ENCODE assay signal across 19 cellular contexts in genomic region chr15:73910904-73911303, GRCh38. TPM values are rescaled to one million over a fixed set of nuclear protein-coding genes. Genes with fewer than 3 reads are reported as not detected.
A peak's percentile ranks its signal among the peaks of the same experiment; 100 is the strongest.
DNase-seq lines count a peak whose midpoint lies in the region; ATAC-seq, FAIRE-seq and TF ChIP-seq lines count a peak whose summit lies in the region.
"Had no signal": no experiment of that assay in that cellular context is flagged by ENCODE, and none has a peak within 500 bp of the region (broad histone marks: within the 10 kb centered on the region; RNA-seq: fewer than 3 reads in every experiment).

No MANE protein-coding gene starts in this region.

- peaks cover 2% of the 10 kb centered on the region for H3K9me3 Mint-ChIP-seq in nephron progenitor cell
- no peaks in the 10 kb centered on the region for H3K9me3 Mint-ChIP-seq in stimulated activated effector memory CD8-positive, alpha-beta T cell treated with anti-CD3 and anti-CD28 coated beads, Interleukin-12 subunit alpha, Interleukin-12 subunit beta, amount 100 ng/mL, for 72 hours
- H3K9me3 Mint-ChIP-seq in stimulated activated naive CD8-positive, alpha-beta T cell treated with anti-CD3 and anti-CD28 coated beads, Interleukin-15, amount 100 ng/mL, for 72 hours, result no peaks in the 10 kb centered on the region
- H3K9me3 Mint-ChIP-seq: CD4-positive, alpha-beta memory T cell; H9 had no signal

- peak overlapping the region; percentile 38 for H3K27ac Mint-ChIP-seq in nephron progenitor cell
- peak overlapping the region; percentile 78 for H3K27ac Mint-ChIP-seq in stimulated activated effector memory CD8-positive, alpha-beta T cell treated with anti-CD3 and anti-CD28 coated beads, Interleukin-12 subunit alpha, Interleukin-12 subunit beta, amount 100 ng/mL, for 72 hours
- peak overlapping the region in 1 of 2 donors; percentile 27 for H3K27ac Mint-ChIP-seq in stimulated activated naive CD8-positive, alpha-beta T cell treated with anti-CD3 and anti-CD28 coated beads, Interleukin-15, amount 100 ng/mL, for 72 hours
- H3K27ac Mint-ChIP-seq: H9 had no signal

- peaks cover 15% of the 10 kb centered on the region for H3K27me3 Mint-ChIP-seq in nephron progenitor cell (ENCODE audit: low read depth, poor library complexity)
- H3K27me3 Mint-ChIP-seq in stimulated activated naive CD8-positive, alpha-beta T cell treated with anti-CD3 and anti-CD28 coated beads, Interleukin-15, amount 100 ng/mL, for 72 hours, result no peaks in the 10 kb centered on the region

- POLR2A ChIA-PET in HEK293 (lab: Yijun Ruan, JAX), result no interaction called here

- CTCF ChIA-PET in HEK293 (lab: Yijun Ruan, JAX), result interaction anchor here (0.5 to 9.4 kb wide), 8 partner anchors 12 to 577 kb away, joined by 3 to 88 read pairs (median 4); partner anchors contain the start of gene TBC1D21

- H3K4me1 Mint-ChIP-seq in nephron progenitor cell, result peaks cover 16% of the 10 kb centered on the region
- peaks cover 31% of the 10 kb centered on the region for H3K4me1 Mint-ChIP-seq in stimulated activated effector memory CD8-positive, alpha-beta T cell treated with anti-CD3 and anti-CD28 coated beads, Interleukin-12 subunit alpha, Interleukin-12 subunit beta, amount 100 ng/mL, for 72 hours
- peaks cover 19% of the 10 kb centered on the region for H3K4me1 Mint-ChIP-seq in stimulated activated naive CD8-positive, alpha-beta T cell treated with anti-CD3 and anti-CD28 coated beads, Interleukin-15, amount 100 ng/mL, for 72 hours

- peak; percentile 85 for FAIRE-seq in bronchial epithelial cell (lab: Jason Lieb, UNC)
- FAIRE-seq: A204.1, GM12878 had no signal

- no peaks in the 10 kb centered on the region for H3K4me1 ChIP-seq in HEK293 (ENCODE audit: control insufficient read depth, insufficient read depth, low read length)
- H3K4me1 ChIP-seq: BE2C had no signal

- no peak for ATAC-seq in stimulated activated effector memory CD8-positive, alpha-beta T cell treated with anti-CD3 and anti-CD28 coated beads, Interleukin-12 subunit alpha, Interleukin-12 subunit beta, amount 100 ng/mL, for 72 hours
- ATAC-seq in stimulated activated naive CD8-positive, alpha-beta T cell treated with anti-CD3 and anti-CD28 coated beads, Interleukin-15, amount 100 ng/mL, for 72 hours, result no peak
- ATAC-seq: GM12878 had no signal

- H3K9me3 ChIP-seq in HEK293 (ENCODE audit: control insufficient read depth, insufficient read depth, low read depth, low read length), result no peaks in the 10 kb centered on the region
- H3K9me3 ChIP-seq: BE2C had no signal

- H3K36me3 ChIP-seq in HEK293 (ENCODE audit: control insufficient read depth in 2 of 2, insufficient read depth in 1 of 2, low read length in 2 of 2), result no peaks in the 10 kb centered on the region
- H3K36me3 ChIP-seq in bronchial epithelial cell (ENCODE audit: control insufficient read depth, insufficient read depth, low read length), result no peaks in the 10 kb centered on the region
- H3K36me3 ChIP-seq: BE2C had no signal

- H3K4me3 Mint-ChIP-seq in nephron progenitor cell, result no peak overlapping the region
- H3K4me3 Mint-ChIP-seq in stimulated activated effector memory CD8-positive, alpha-beta T cell treated with anti-CD3 and anti-CD28 coated beads, Interleukin-12 subunit alpha, Interleukin-12 subunit beta, amount 100 ng/mL, for 72 hours, result no peak overlapping the region
- H3K4me3 Mint-ChIP-seq in stimulated activated naive CD8-positive, alpha-beta T cell treated with anti-CD3 and anti-CD28 coated beads, Interleukin-15, amount 100 ng/mL, for 72 hours, result no peak overlapping the region
- H3K4me3 Mint-ChIP-seq: CD14-positive monocyte, H9 had no signal

- H3K4me3 ChIP-seq in HEK293 (ENCODE audit: low read depth, low read length), result no peak overlapping the region
- H3K4me3 ChIP-seq in bronchial epithelial cell (ENCODE audit: low read depth, low read length), result no peak overlapping the region
- H3K4me3 ChIP-seq: GM12878 had no signal

- peaks cover 6% of the 10 kb centered on the region for H3K36me3 Mint-ChIP-seq in nephron progenitor cell (ENCODE audit: low read depth)
- no peaks in the 10 kb centered on the region for H3K36me3 Mint-ChIP-seq in stimulated activated effector memory CD8-positive, alpha-beta T cell treated with anti-CD3 and anti-CD28 coated beads, Interleukin-12 subunit alpha, Interleukin-12 subunit beta, amount 100 ng/mL, for 72 hours
- H3K36me3 Mint-ChIP-seq: CD14-positive monocyte had no signal

- no peak for TF ChIP-seq CTCF in HEK293 (tag by site-specific recombination; IDR thresholded peaks at IDR 0.05)
- no peak for TF ChIP-seq CTCF in bronchial epithelial cell (IDR thresholded peaks at IDR 0.05; ENCODE audit: insufficient read depth, low read length, severe bottlenecking)
- TF ChIP-seq CTCF in nephron progenitor cell (IDR thresholded peaks at IDR 0.05), result no peak

- H3K27ac ChIP-seq in HEK293 (ENCODE audit: extremely low read depth, low read depth, low read length), result no peak overlapping the region

- peaks cover 3% of the 10 kb centered on the region for H3K27me3 ChIP-seq in bronchial epithelial cell (ENCODE audit: control insufficient read depth, insufficient read depth, low read length)
- H3K27me3 ChIP-seq: BE2C had no signal

- DNase-seq in bronchial epithelial cell (ENCODE audit: low read depth) (no peak), nephron progenitor cell (no peak), SW480 (ENCODE audit: low spot score) (no peak)
- DNase-seq in stimulated activated effector memory CD8-positive, alpha-beta T cell treated with anti-CD3 and anti-CD28 coated beads, Interleukin-12 subunit alpha, Interleukin-12 subunit beta, amount 100 ng/mL, for 72 hours (ENCODE audit: low spot score in 2 of 2), result no peak
- no peak for DNase-seq in stimulated activated naive CD8-positive, alpha-beta T cell treated with anti-CD3 and anti-CD28 coated beads, Interleukin-15, amount 100 ng/mL, for 72 hours
- DNase-seq in activated CD4-positive, alpha-beta T cell treated with anti-CD3 and anti-CD28 coated beads for 48 hours, result no peak
- DNase-seq: ACHN; BE2C; Calu3; CD4-positive, alpha-beta memory T cell; DND-41; EL; H9 had no signal

TF ChIP-seq in HEK293, 187 proteins besides CTCF, POLR2A, EP300 and RAD21:
- TF ChIP-seq ZNF341 (tag by site-specific recombination; IDR thresholded peaks at IDR 0.05; ENCODE audit: low read depth) (peak; percentile 36; the same call in 1 of the 2 replicates), ZNF221 (tag by site-specific recombination; IDR thresholded peaks at IDR 0.05; ENCODE audit: borderline replicate concordance) (no peak), ZSCAN18 (tag by site-specific recombination; IDR thresholded peaks at IDR 0.05) (no peak), ZNF513 (tag by site-specific recombination; IDR thresholded peaks at IDR 0.05) (no peak), ZNF555 (tag by site-specific recombination; conservative IDR thresholded peaks at IDR 0.05) (no peak), EGR2 (tag by site-specific recombination; IDR thresholded peaks at IDR 0.05; ENCODE audit: low read depth) (0 out of 2 replicates have a peak, but pooled peaks have one; percentile 14), REPIN1 (tag by site-specific recombination; IDR thresholded peaks at IDR 0.05; ENCODE audit: low read depth) (no peak), ZNF707 (tag by site-specific recombination; IDR thresholded peaks at IDR 0.05) (no peak), ZNF600 (tag by site-specific recombination; IDR thresholded peaks at IDR 0.05) (peak; percentile 90), ZIC2 (tag by site-specific recombination; IDR thresholded peaks at IDR 0.05) (peak; percentile 61), ZNF658 (tag by site-specific recombination; IDR thresholded peaks at IDR 0.05) (no peak), GLIS1 (tag by site-specific recombination; IDR thresholded peaks at IDR 0.05) (peak; percentile 78)
TF ChIP-seq in HEK293: peak in this region for 5.

RNA-seq across cellular contexts. Expression of gene LOXL1, which starts 15.4 kb away (rescaled TPM):
- 5.3 and 7.2 TPM in 2 replicates for total RNA-seq in bronchial epithelial cell

RNA-seq across cellular contexts. Expression of gene TBC1D21, which starts 37.5 kb away (rescaled TPM):
- not detected in 2 replicates for total RNA-seq in bronchial epithelial cell
- total RNA-seq: Calu3; CD4-positive, alpha-beta memory T cell; G401; GM12878; H9; HT-29 had no signal
